In the genomic region with DNA sequence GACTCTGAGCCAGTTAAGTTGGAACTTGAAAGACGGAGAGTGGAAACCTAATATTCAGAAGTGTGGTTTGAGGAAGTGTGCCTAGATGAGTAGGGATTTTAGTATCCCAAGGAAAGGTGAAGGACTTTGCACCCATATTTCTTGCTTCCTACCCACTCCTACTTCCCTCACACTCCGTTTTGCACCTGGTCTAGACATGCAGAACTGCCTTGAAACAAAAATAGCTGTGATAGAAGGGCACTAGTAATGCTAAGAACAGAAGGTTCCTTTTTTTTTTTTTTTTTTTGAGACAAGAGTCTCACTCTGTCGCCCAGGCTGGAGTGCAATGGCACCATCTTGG, we compare ENCODE assay signal across 7 cellular contexts. TPM values are rescaled to one million over a fixed set of nuclear protein-coding genes. Genes with fewer than 3 reads are reported as not detected.
DNase-seq lines count a peak whose midpoint lies in the region; TF ChIP-seq lines count a peak whose summit lies in the region.

No MANE protein-coding gene starts in this region.

- H2AFZ ChIP-seq in SU-DHL-6 (ENCODE audit: low read depth, low read length, severe bottlenecking) (peak overlapping the region; percentile 78), smooth muscle cell (ENCODE audit: low read depth) (peak overlapping the region; percentile 94)

- H3K4me1 Mint-ChIP-seq in glutamatergic neuron (ENCODE audit: low read depth, unreplicated experiment) = peaks cover 13% of the 10 kb centered on the region

- H3K9ac ChIP-seq in SU-DHL-6 (ENCODE audit: low read length) = peak overlapping the region; percentile 77
- H3K9ac ChIP-seq in smooth muscle cell (ENCODE audit: low read depth) = peak overlapping the region; percentile 92

- H3K9me3 ChIP-seq in SU-DHL-6 (ENCODE audit: insufficient read depth, low read length) = no peaks in the 10 kb centered on the region
- H3K9me3 ChIP-seq in smooth muscle cell (replicated peaks; ENCODE audit: low read depth) = no peaks in the 10 kb centered on the region

- WGBS in smooth muscle cell (ENCODE audit: low lambda C conversion rate) = 33% methylated on average over 2 of the region's 3 CpGs

- no peaks in the 10 kb centered on the region for H3K9me2 ChIP-seq in SU-DHL-6 (replicated peaks; ENCODE audit: insufficient read depth, low read length)

- H3K79me2 ChIP-seq in SU-DHL-6 (ENCODE audit: insufficient read depth, low read length) (peaks cover 37% of the 10 kb centered on the region), smooth muscle cell (ENCODE audit: low read depth) (peaks cover 32% of the 10 kb centered on the region)

- no peaks in the 10 kb centered on the region for H3K9me3 Mint-ChIP-seq in glutamatergic neuron (ENCODE audit: unreplicated experiment)

- DNase-seq in HFF-Myc (ENCODE audit: extremely low read depth, low read depth) = no peak
- DNase-seq in glutamatergic neuron = no peak
- DNase-seq in smooth muscle cell (lab: John Stamatoyannopoulos, UW; ENCODE audit: unreplicated experiment) = no peak
- DNase-seq in ACHN = no peak
- no peak for DNase-seq in SW480 (ENCODE audit: low spot score)
- no peak for DNase-seq in effector CD8-positive, alpha-beta T cell (lab: John Stamatoyannopoulos, UW)

- no peaks in the 10 kb centered on the region for H3K27me3 ChIP-seq in SU-DHL-6 (ENCODE audit: low read length)
- no peaks in the 10 kb centered on the region for H3K27me3 ChIP-seq in smooth muscle cell (ENCODE audit: low read depth)

- no peak for TF ChIP-seq CTCF in HFF-Myc (IDR thresholded peaks at IDR 0.05; ENCODE audit: low read depth, low read length, missing control alignments)
- no peak for TF ChIP-seq CTCF in SU-DHL-6 (IDR thresholded peaks at IDR 0.05; ENCODE audit: insufficient read depth, low read length, poor library complexity, severe bottlenecking)
- TF ChIP-seq CTCF in glutamatergic neuron (IDR thresholded peaks at IDR 0.05; ENCODE audit: partially characterized antibody, unreplicated experiment) = no peak
- no peak for TF ChIP-seq CTCF in smooth muscle cell (IDR thresholded peaks at IDR 0.05; ENCODE audit: borderline replicate concordance, insufficient read depth, poor library complexity, severe bottlenecking)

- H4K20me1 ChIP-seq in SU-DHL-6 (ENCODE audit: low read depth, low read length) (no peaks in the 10 kb centered on the region), smooth muscle cell (ENCODE audit: low read depth) (peaks cover 33% of the 10 kb centered on the region)

- peak overlapping the region; percentile 100 for H3K4me3 Mint-ChIP-seq in glutamatergic neuron (ENCODE audit: unreplicated experiment)

- H3K36me3 ChIP-seq in SU-DHL-6 (ENCODE audit: low read length) = no peaks in the 10 kb centered on the region
- H3K36me3 ChIP-seq in smooth muscle cell (ENCODE audit: low read depth) = no peaks in the 10 kb centered on the region

- no peak overlapping the region for H3K27ac Mint-ChIP-seq in glutamatergic neuron (ENCODE audit: unreplicated experiment)

- no peaks in the 10 kb centered on the region for H3K36me3 Mint-ChIP-seq in glutamatergic neuron (ENCODE audit: unreplicated experiment)

- H3F3A ChIP-seq in SU-DHL-6 (ENCODE audit: insufficient read depth) (peaks cover 8% of the 10 kb centered on the region), smooth muscle cell (ENCODE audit: low read depth) (peaks cover 10% of the 10 kb centered on the region)

- in situ Hi-C loops in ACHN (cut with HindIII; ENCODE audit: low pct_ligation_motif_present, low pct_unique_long_range_greater_than_20kb, low sequenced_read_pairs) = no loop called here

- peaks cover 16% of the 10 kb centered on the region for H3K4me1 ChIP-seq in smooth muscle cell (ENCODE audit: low read depth)

- H3K4me2 ChIP-seq in SU-DHL-6 (ENCODE audit: low read depth, low read length, poor library complexity, severe bottlenecking) (peak overlapping the region; percentile 84), smooth muscle cell (peak overlapping the region; percentile 96)

- no peaks in the 10 kb centered on the region for H3K27me3 Mint-ChIP-seq in glutamatergic neuron (ENCODE audit: unreplicated experiment)

- peak overlapping the region; percentile 38 for H3K27ac ChIP-seq in SU-DHL-6 (ENCODE audit: low read depth, low read length)
- H3K27ac ChIP-seq in smooth muscle cell (ENCODE audit: low read depth) = peak overlapping the region; percentile 82

- peak overlapping the region; percentile 86 for H3K4me3 ChIP-seq in HFF-Myc (replicated peaks; ENCODE audit: low read depth, low read length)
- peak overlapping the region; percentile 81 for H3K4me3 ChIP-seq in SU-DHL-6 (ENCODE audit: insufficient read depth, low read length, poor library complexity, severe bottlenecking)
- H3K4me3 ChIP-seq in smooth muscle cell = peak overlapping the region; percentile 90

RNA-seq across cellular contexts. Expression of gene ARF3, which starts 0.7 kb away (rescaled TPM):
- total RNA-seq in glutamatergic neuron (ENCODE audit: unreplicated experiment) (162 TPM), smooth muscle cell (57.0 and 59.9 TPM in 2 replicates)
- 53.3 and 67.7 TPM in 2 replicates for polyA plus RNA-seq in smooth muscle cell

RNA-seq across cellular contexts. Expression of gene WNT10B, which starts 13.5 kb away (rescaled TPM):
- not detected for total RNA-seq in glutamatergic neuron (ENCODE audit: unreplicated experiment)
- total RNA-seq in smooth muscle cell = 0.13 and 0.49 TPM in 2 replicates
- polyA plus RNA-seq in smooth muscle cell = 0.14 and 1.2 TPM in 2 replicates

RNA-seq across cellular contexts. Expression of gene WNT1, which starts 20.1 kb away (rescaled TPM):
- total RNA-seq in glutamatergic neuron (ENCODE audit: unreplicated experiment) = not detected
- not detected in 2 replicates for total RNA-seq in smooth muscle cell
- polyA plus RNA-seq in smooth muscle cell = not detected in 2 replicates

RNA-seq across cellular contexts. Expression of gene FKBP11, which starts 32.7 kb away (rescaled TPM):
- 12.3 TPM for total RNA-seq in glutamatergic neuron (ENCODE audit: unreplicated experiment)
- total RNA-seq in smooth muscle cell = 36.1 and 55.7 TPM in 2 replicates
- 190 and 217 TPM in 2 replicates for polyA plus RNA-seq in smooth muscle cell

RNA-seq across cellular contexts. Expression of gene DDN, which starts 41.2 kb away (rescaled TPM):
- total RNA-seq in glutamatergic neuron (ENCODE audit: unreplicated experiment) (6.4 TPM), smooth muscle cell (0.13 and 1.8 TPM in 2 replicates)
- 0.03 and 1.2 TPM in 2 replicates for polyA plus RNA-seq in smooth muscle cell
